In genomic region chr6:51415501-51415900, GRCh38 we compare ENCODE assay signal across 9 cellular contexts.
"Had no signal": no experiment of that assay in that cellular context is flagged by ENCODE, and none has a peak within 500 bp of the region (broad histone marks: within the 10 kb centered on the region; RNA-seq: fewer than 3 reads in every experiment).

No MANE protein-coding gene starts in this region.

- H3K4me2 ChIP-seq: GM23338 had no signal

- H3K36me3 ChIP-seq: HAP-1 had no signal

- H3K4me1 ChIP-seq: HAP-1 had no signal

- H3K4me3 ChIP-seq: GM23338, HAP-1 had no signal

- H3K27ac ChIP-seq: HL-60 had no signal

- DNase-seq: H7, HFFc6, KBM-7 had no signal

- ATAC-seq: GM23338, HCT116, HepG2 had no signal

- H3K9me3 ChIP-seq: HAP-1 had no signal

- FAIRE-seq: H1, HepG2 had no signal

- H2AFZ ChIP-seq: GM23338 had no signal
